In the genomic region with DNA sequence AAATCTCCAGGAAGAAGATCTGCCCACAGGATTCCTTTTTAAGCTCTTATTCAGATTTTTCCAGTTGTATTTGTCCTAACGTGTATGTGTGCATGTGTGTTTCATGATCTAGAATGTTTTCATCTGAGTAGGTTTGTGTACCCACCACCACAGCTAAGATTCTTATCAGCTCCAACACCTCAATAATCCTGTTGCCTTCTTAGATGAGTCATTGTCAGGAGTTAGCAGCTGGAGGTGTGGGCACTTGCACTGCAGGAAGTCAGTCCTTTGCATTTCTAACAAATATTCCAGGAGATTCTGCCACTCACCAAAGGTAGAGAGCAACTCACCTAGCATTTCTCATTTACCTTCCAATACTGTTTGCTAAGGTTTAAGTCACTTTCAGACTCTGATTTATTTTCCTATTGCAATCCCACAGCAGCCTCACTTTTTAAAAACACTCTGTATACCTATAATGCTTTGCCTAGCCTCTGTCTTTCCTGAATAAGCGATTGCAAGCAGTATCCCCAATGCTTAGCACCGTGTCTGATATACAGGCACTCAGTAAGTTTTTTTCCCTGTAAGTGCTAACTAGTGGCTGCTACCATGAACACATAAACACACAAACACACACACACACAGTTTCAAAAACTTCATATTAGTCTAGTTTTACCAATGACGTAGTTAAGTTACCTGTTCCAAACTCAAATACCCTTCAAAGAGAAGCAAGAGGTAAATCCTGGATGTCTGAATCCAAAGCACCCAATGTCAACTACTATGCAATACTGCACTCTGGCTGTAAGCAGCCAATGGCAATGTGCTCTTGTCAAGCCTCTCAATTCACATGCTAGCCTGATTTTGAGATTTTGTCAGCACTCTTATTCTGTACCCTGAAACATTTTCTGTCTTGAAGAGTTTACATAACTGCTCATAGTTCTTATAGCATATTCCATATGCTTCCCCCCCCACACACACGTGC, we compare ENCODE assay signal across 19 cellular contexts.
DNase-seq lines count a peak whose midpoint lies in the region; ATAC-seq and TF ChIP-seq lines count a peak whose summit lies in the region.
"Had no signal": no experiment of that assay in that cellular context is flagged by ENCODE, and none has a peak within 500 bp of the region (broad histone marks: within the 10 kb centered on the region; RNA-seq: fewer than 3 reads in every experiment).

No MANE protein-coding gene starts in this region.

- peaks cover 42% of the 10 kb centered on the region for H3K4me1 Mint-ChIP-seq in GM23338
- H3K4me1 Mint-ChIP-seq in stimulated activated effector memory CD8-positive, alpha-beta T cell treated with anti-CD3 and anti-CD28 coated beads, Interleukin-12 subunit alpha, Interleukin-12 subunit beta, amount 100 ng/mL, for 72 hours = no peaks in the 10 kb centered on the region
- H3K4me1 Mint-ChIP-seq: naive B cell had no signal

- peak; percentile 20 to 59; a peak in 3 of 4 replicates for TF ChIP-seq CTCF in GM23338 (conservative IDR thresholded peaks at IDR 0.05; ENCODE audit: low read depth in 2 of 2)
- TF ChIP-seq CTCF in epithelial cell of esophagus (IDR thresholded peaks at IDR 0.05; ENCODE audit: insufficient read depth, low read depth, low read length, missing control alignments) = no peak
- TF ChIP-seq CTCF in lower lobe of right lung (IDR thresholded peaks at IDR 0.05) = peak; percentile 24
- peak in 2 of 12 donors; percentile 6 to 24 for TF ChIP-seq CTCF in heart left ventricle (IDR thresholded peaks at IDR 0.05)

- peaks cover 49% of the 10 kb centered on the region for H3K9me3 Mint-ChIP-seq in GM23338
- H3K9me3 Mint-ChIP-seq in stimulated activated effector memory CD8-positive, alpha-beta T cell treated with anti-CD3 and anti-CD28 coated beads, Interleukin-12 subunit alpha, Interleukin-12 subunit beta, amount 100 ng/mL, for 72 hours = peaks cover 3% of the 10 kb centered on the region

- DNase-seq in GM23338 (ENCODE audit: low spot score) (peak; percentile 37), NT2/D1 (ENCODE audit: low read depth, low spot score) (peak; percentile 22), epithelial cell of esophagus (ENCODE audit: low read depth) (peak; percentile 41), lower lobe of right lung (no peak), pons (ENCODE audit: low spot score) (no peak), heart left ventricle (no peak)
- DNase-seq in stimulated activated effector memory CD8-positive, alpha-beta T cell treated with anti-CD3 and anti-CD28 coated beads, Interleukin-12 subunit alpha, Interleukin-12 subunit beta, amount 100 ng/mL, for 72 hours (ENCODE audit: low spot score in 2 of 2) = no peak
- DNase-seq: amygdala; effector CD4-positive, alpha-beta T cell; EL; left cardiac atrium; MM.1S; naive B cell; NCI-H2081 treated with DMSO at 0.1 percent for 48 hours; NK-92 treated with Interleukin-12 subunit alpha and Interleukin-12 subunit beta, amount 100 ng/mL, for 24 hours had no signal

- WGBS in heart left ventricle, 4 donors = 52 to 54% (median 53%) methylated on average over 5 of the region's 5 CpGs

- no peak for TF ChIP-seq POLR2A in heart left ventricle (IDR thresholded peaks at IDR 0.05)

- H3K9me3 ChIP-seq in NT2/D1 (ENCODE audit: insufficient read depth, low read length) (peaks cover 31% of the 10 kb centered on the region; the same call in 1 of the 2 replicates), lower lobe of right lung (no peaks in the 10 kb centered on the region), heart left ventricle (peaks cover 0 to 6% (median 0%) of the 10 kb centered on the region in 12 donors)
- H3K9me3 ChIP-seq: prostate gland, SJSA1, thoracic aorta had no signal

- H4K20me1 ChIP-seq in GM23338 (replicated peaks; ENCODE audit: insufficient read depth) = no peaks in the 10 kb centered on the region

- peaks cover 36% of the 10 kb centered on the region for H3K4me1 ChIP-seq in GM23338 (ENCODE audit: insufficient read depth)
- H3K4me1 ChIP-seq in NT2/D1 (ENCODE audit: insufficient read depth, insufficient read length) = no peaks in the 10 kb centered on the region
- no peaks in the 10 kb centered on the region for H3K4me1 ChIP-seq in lower lobe of right lung
- no peaks in the 10 kb centered on the region for H3K4me1 ChIP-seq in heart left ventricle
- H3K4me1 ChIP-seq: prostate gland, SJSA1 had no signal

- peaks cover 42% of the 10 kb centered on the region for H3K36me3 Mint-ChIP-seq in GM23338 (ENCODE audit: low read depth)
- no peaks in the 10 kb centered on the region for H3K36me3 Mint-ChIP-seq in stimulated activated effector memory CD8-positive, alpha-beta T cell treated with anti-CD3 and anti-CD28 coated beads, Interleukin-12 subunit alpha, Interleukin-12 subunit beta, amount 100 ng/mL, for 72 hours
- H3K36me3 Mint-ChIP-seq: naive B cell had no signal

- ATAC-seq in GM23338 (peak; percentile 83), lower lobe of right lung (peak; percentile 70 to 82), heart left ventricle (no peak)
- ATAC-seq in stimulated activated effector memory CD8-positive, alpha-beta T cell treated with anti-CD3 and anti-CD28 coated beads, Interleukin-12 subunit alpha, Interleukin-12 subunit beta, amount 100 ng/mL, for 72 hours = no peak
- ATAC-seq: left cardiac atrium had no signal

- H3K27me3 ChIP-seq in GM23338 (ENCODE audit: insufficient read depth) = no peaks in the 10 kb centered on the region
- H3K27me3 ChIP-seq in NT2/D1 (ENCODE audit: insufficient read depth, insufficient read length) = no peaks in the 10 kb centered on the region
- H3K27me3 ChIP-seq in lower lobe of right lung (ENCODE audit: low read depth) = no peaks in the 10 kb centered on the region
- H3K27me3 ChIP-seq in heart left ventricle = no peaks in the 10 kb centered on the region
- H3K27me3 ChIP-seq: SJSA1 had no signal

- H3K4me3 ChIP-seq in GM23338 (no peak overlapping the region), NT2/D1 (ENCODE audit: insufficient read length, low read depth) (no peak overlapping the region), epithelial cell of esophagus (ENCODE audit: low read length) (no peak overlapping the region), lower lobe of right lung (no peak overlapping the region), heart left ventricle (no peak overlapping the region)
- H3K4me3 ChIP-seq: prostate gland, SJSA1, thoracic aorta had no signal

- no peaks in the 10 kb centered on the region for H3K79me2 ChIP-seq in GM23338 (replicated peaks; ENCODE audit: insufficient read depth)

- no peak overlapping the region for H3K27ac ChIP-seq in GM23338 (ENCODE audit: low read depth)
- H3K27ac ChIP-seq in lower lobe of right lung = no peak overlapping the region
- H3K27ac ChIP-seq in heart left ventricle = no peak overlapping the region
- H3K27ac ChIP-seq: C4-2B, prostate gland, SJSA1, thoracic aorta had no signal

- H3K27me3 Mint-ChIP-seq in GM23338 (ENCODE audit: insufficient read depth, low read depth, poor library complexity) = peaks cover 5% of the 10 kb centered on the region
- H3K27me3 Mint-ChIP-seq: naive B cell had no signal

- no peaks in the 10 kb centered on the region for H3F3A ChIP-seq in GM23338 (replicated peaks; ENCODE audit: low read depth)

- peak overlapping the region; percentile 43; the same call in 1 of the 2 replicates for H3K27ac Mint-ChIP-seq in GM23338
- no peak overlapping the region for H3K27ac Mint-ChIP-seq in stimulated activated effector memory CD8-positive, alpha-beta T cell treated with anti-CD3 and anti-CD28 coated beads, Interleukin-12 subunit alpha, Interleukin-12 subunit beta, amount 100 ng/mL, for 72 hours
- H3K27ac Mint-ChIP-seq: naive B cell had no signal

- no peaks in the 10 kb centered on the region for H3K36me3 ChIP-seq in GM23338 (ENCODE audit: insufficient read depth)
- H3K36me3 ChIP-seq in NT2/D1 (ENCODE audit: insufficient read depth, insufficient read length, low read length) = no peaks in the 10 kb centered on the region
- H3K36me3 ChIP-seq in lower lobe of right lung = no peaks in the 10 kb centered on the region
- no peaks in the 10 kb centered on the region for H3K36me3 ChIP-seq in heart left ventricle
- H3K36me3 ChIP-seq: prostate gland, SJSA1, thoracic aorta had no signal

- no peak overlapping the region for H3K9ac ChIP-seq in NT2/D1 (ENCODE audit: insufficient read length, low read depth)

- peak overlapping the region; percentile 53 for H3K4me2 ChIP-seq in GM23338

- intact Hi-C loops in lower lobe of right lung (cut with DNase I) (no loop called here), heart left ventricle (cut with DNase I) (no loop called here)

- H3K4me3 Mint-ChIP-seq in GM23338 = no peak overlapping the region
- no peak overlapping the region for H3K4me3 Mint-ChIP-seq in stimulated activated effector memory CD8-positive, alpha-beta T cell treated with anti-CD3 and anti-CD28 coated beads, Interleukin-12 subunit alpha, Interleukin-12 subunit beta, amount 100 ng/mL, for 72 hours
- H3K4me3 Mint-ChIP-seq: naive B cell had no signal

- H2AFZ ChIP-seq in GM23338 = no peak overlapping the region

- H3K9me2 ChIP-seq in GM23338 (ENCODE audit: insufficient read depth) = peaks cover 16% of the 10 kb centered on the region; the same call in 1 of the 2 replicates

TF ChIP-seq in GM23338, 12 proteins besides CTCF, POLR2A, EP300 and RAD21 (continues in another document):
- TF ChIP-seq STAT1 (IDR thresholded peaks at IDR 0.05; ENCODE audit: unreplicated experiment) (no peak), ZNF114 (CRISPR knock-in tag; IDR thresholded peaks at IDR 0.05) (no peak), CREB1 (CRISPR knock-in tag; IDR thresholded peaks at IDR 0.05; ENCODE audit: low read depth) (no peak)

Comparison
In these comparisons a context has a peak if more than half of its experiments do, and no peak if none do; other contexts are left out.
1. ATAC-seq: peak in GM23338 (single experiment) and lower lobe of right lung (2 of 2); none in heart left ventricle (0 of 4) and stimulated activated effector memory CD8-positive, alpha-beta T cell treated with anti-CD3 and anti-CD28 coated beads, Interleukin-12 subunit alpha, Interleukin-12 subunit beta, amount 100 ng/mL, for 72 hours (single experiment).
2. DNase-seq: peak in GM23338 (single experiment), NT2/D1 (single experiment) and epithelial cell of esophagus (single experiment); none in lower lobe of right lung (single experiment), pons (single experiment), heart left ventricle (0 of 5) and stimulated activated effector memory CD8-positive, alpha-beta T cell treated with anti-CD3 and anti-CD28 coated beads, Interleukin-12 subunit alpha, Interleukin-12 subunit beta, amount 100 ng/mL, for 72 hours (0 of 2).